In genomic region chr9:4489562-4489918, GRCh38 we compare ENCODE assay signal across 8 cellular contexts. TPM values are rescaled to one million over a fixed set of nuclear protein-coding genes. Genes with fewer than 3 reads are reported as not detected.
A peak's percentile ranks its signal among the peaks of the same experiment; 100 is the strongest.
DNase-seq lines count a peak whose midpoint lies in the region; ATAC-seq and TF ChIP-seq lines count a peak whose summit lies in the region.

No MANE protein-coding gene starts in this region.

- no peaks in the 10 kb centered on the region for H3K9me3 ChIP-seq in tibial artery

- no peaks in the 10 kb centered on the region for H3K9me3 Mint-ChIP-seq in MCF 10A (ENCODE audit: unreplicated experiment)

- ATAC-seq in GM18505 (IDR thresholded peaks at IDR 0.05; ENCODE audit: unreplicated experiment): peak; percentile 1
- peak; percentile 1 for ATAC-seq in HG03354 (IDR thresholded peaks at IDR 0.05; ENCODE audit: poor library complexity, severe bottlenecking, unreplicated experiment)
- no peak for ATAC-seq in GM19467 (IDR thresholded peaks at IDR 0.05; ENCODE audit: unreplicated experiment)
- no peak for ATAC-seq in GM21360 (IDR thresholded peaks at IDR 0.05; ENCODE audit: unreplicated experiment)

- H3K27ac ChIP-seq in tibial artery: peak overlapping the region; percentile 69 to 84

- no peaks in the 10 kb centered on the region for H3K36me3 Mint-ChIP-seq in MCF 10A (ENCODE audit: insufficient read depth, unreplicated experiment)

- no TSS peak for BruUV-seq in MCF 10A (replicated peaks; lab: Mats Ljungman, UMichigan)

- no peak for TF ChIP-seq POLR2A in GM18505 (IDR thresholded peaks at IDR 0.05; ENCODE audit: borderline replicate concordance, extremely low read depth, insufficient read depth, insufficient read length)

- H3K27ac Mint-ChIP-seq in MCF 10A (ENCODE audit: low read depth, unreplicated experiment): no peak overlapping the region

- no peaks in the 10 kb centered on the region for H3K27me3 ChIP-seq in tibial artery

- peak overlapping the region; percentile 71 to 80 for H3K4me3 ChIP-seq in tibial artery

- no peaks in the 10 kb centered on the region for H3K36me3 ChIP-seq in tibial artery

- H3K27me3 Mint-ChIP-seq in MCF 10A (ENCODE audit: insufficient read depth, unreplicated experiment): no peaks in the 10 kb centered on the region

- no peaks in the 10 kb centered on the region for H3K4me1 Mint-ChIP-seq in MCF 10A (ENCODE audit: insufficient read depth, unreplicated experiment)

- intact Hi-C loops in MCF 10A (cut with micrococcal nuclease): no loop called here
- intact Hi-C loops in tibial artery (cut with DNase I; ENCODE audit: low total_unique reads): no loop called here

- TF ChIP-seq CTCF in MCF 10A (IDR thresholded peaks at IDR 0.05; ENCODE audit: unreplicated experiment) (no peak), tibial artery (IDR thresholded peaks at IDR 0.05) (no peak)

- peaks cover 0 to 12% (median 9%) of the 10 kb centered on the region in 4 donors for H3K4me1 ChIP-seq in tibial artery

- POLR2A ChIA-PET in MCF 10A (lab: Yijun Ruan, JAX): interaction anchor here (0.7 kb wide), 1 partner anchor 94 kb away, joined by 3 read pairs; no protein-coding TSS in a partner anchor

- peak overlapping the region; percentile 73 for H3K4me3 Mint-ChIP-seq in MCF 10A (ENCODE audit: unreplicated experiment)

- DNase-seq in MCF 10A (ENCODE audit: unreplicated experiment) (no peak), left kidney (ENCODE audit: low read depth, low spot score) (peak; percentile 60), tibial artery (peak; percentile 38 to 71), GOT3 (lab: John Stamatoyannopoulos, UW) (no peak)

- CTCF ChIA-PET in MCF 10A (lab: Yijun Ruan, JAX): interaction anchor here (0.6 kb wide), 1 partner anchor 273 kb away, joined by 3 read pairs; no protein-coding TSS in a partner anchor

RNA-seq across cellular contexts. Expression of gene SLC1A1, which starts 0.7 kb away (rescaled TPM):
- 0.16 TPM in 1 of 2 replicates, not detected in the other for total RNA-seq in MCF 10A (2022)

Comparison
In these comparisons a context has a peak if more than half of its experiments do, and no peak if none do; other contexts are left out.
1. ATAC-seq: peak in GM18505 (single experiment) and HG03354 (single experiment); none in GM19467 (single experiment) and GM21360 (single experiment).
2. DNase-seq: peak in left kidney (single experiment) and tibial artery (2 of 2); none in MCF 10A (single experiment) and GOT3 (single experiment).